In the genomic region with DNA sequence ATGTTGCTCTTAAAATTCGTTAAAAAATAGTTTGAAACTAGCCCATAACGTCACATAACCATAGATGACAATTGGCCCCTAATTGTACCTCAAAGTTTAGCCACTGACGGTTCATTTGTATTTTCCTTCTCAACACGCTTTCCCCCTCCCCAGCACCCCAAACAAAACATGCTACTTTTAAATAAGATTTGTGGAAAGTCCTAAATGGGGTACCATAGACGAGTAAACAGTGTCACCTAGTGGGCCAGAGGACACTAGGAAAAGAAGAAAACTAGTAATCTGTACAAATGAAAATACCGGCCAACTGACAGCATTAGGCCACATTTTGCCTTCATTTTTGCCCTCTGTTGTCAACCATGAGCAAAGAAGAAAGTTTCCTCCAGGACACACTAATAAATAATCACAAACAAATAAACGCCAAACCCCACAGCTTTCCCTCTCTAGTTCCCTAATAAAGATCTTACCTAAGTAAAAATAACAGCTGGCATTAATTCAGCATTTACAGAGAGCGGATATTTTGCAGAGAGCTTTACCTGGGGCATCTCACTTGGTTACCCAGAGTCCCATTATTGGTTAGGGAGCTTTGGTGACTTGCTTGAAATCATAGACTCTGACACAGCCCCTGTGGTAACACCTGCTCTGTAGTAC, we compare ENCODE assay signal across 8 cellular contexts.
DNase-seq lines count a peak whose midpoint lies in the region; ATAC-seq and TF ChIP-seq lines count a peak whose summit lies in the region.
"Had no signal": no experiment of that assay in that cellular context is flagged by ENCODE, and none has a peak within 500 bp of the region (broad histone marks: within the 10 kb centered on the region; RNA-seq: fewer than 3 reads in every experiment).

No MANE protein-coding gene starts in this region.

- no peak for DNase-seq in HCT116 (ENCODE audit: low read depth, low spot score)
- DNase-seq in NCI-H446 (lab: John Stamatoyannopoulos, UW): peak; percentile 29 to 67
- DNase-seq in dermis microvascular lymphatic vessel endothelial cell (ENCODE audit: low read depth in 2 of 2): peak; percentile 2 to 12
- no peak for DNase-seq in progenitor cell of endocrine pancreas (ENCODE audit: low spot score, unreplicated experiment)
- DNase-seq in activated CD8-positive, alpha-beta memory T cell treated with anti-CD3 and anti-CD28 coated beads, Interleukin-2, amount 50 U/mL, for 4 hours: no peak

- H3K9me2 ChIP-seq in HCT116 (ENCODE audit: insufficient read depth): no peaks in the 10 kb centered on the region

- no peak overlapping the region for H3K27ac Mint-ChIP-seq in progenitor cell of endocrine pancreas

- no peaks in the 10 kb centered on the region for H4K20me1 ChIP-seq in HCT116 (ENCODE audit: insufficient read depth)

- no peak overlapping the region for H3K9ac ChIP-seq in HCT116 (ENCODE audit: low read length)

- intact Hi-C loops in HCT116 (cut with micrococcal nuclease): loop anchor here (1.0 to 10.0 kb wide), 8 partner anchors 126 to 1411 kb away; no protein-coding TSS in a partner anchor

- RAD21 ChIA-PET in HCT116 (lab: Charles Lee; ENCODE audit: low non-redundant PET in 1 of 2, low total read pairs in 2 of 2, uncharacterized antibody in 2 of 2, unreplicated experiment in 2 of 2): interaction anchor here in 1 of 2 experiments (1.3 kb wide), 1 partner anchor 916 kb away, joined by 3 read pairs; no protein-coding TSS in a partner anchor

- BruUV-seq in HCT116 (replicated peaks; lab: Mats Ljungman, UMichigan): no TSS peak

- H3K4me3 ChIP-seq in HCT116 (replicated peaks in 1 of 2; ENCODE audit: low read depth in 1 of 2, low read length in 2 of 2): no peak overlapping the region
- H3K4me3 ChIP-seq: SJSA1 had no signal

- POLR2A ChIA-PET in HCT116 (lab: Charles Lee): interaction anchor here (1.1 kb wide), 1 partner anchor 11 kb away, joined by 3 read pairs; no protein-coding TSS in a partner anchor

- peaks cover 12% of the 10 kb centered on the region for H3K27me3 Mint-ChIP-seq in progenitor cell of endocrine pancreas

- H3K4me1 ChIP-seq in HCT116 (ENCODE audit: control insufficient read depth in 1 of 2, insufficient read depth in 2 of 2, low read length in 2 of 2): peaks cover 5 to 14% of the 10 kb centered on the region in 2 experiments

- TF ChIP-seq CTCF in HCT116 (IDR thresholded peaks at IDR 0.05 in 2 of 3, conservative IDR thresholded peaks at IDR 0.05 in 1 of 3; ENCODE audit: borderline replicate concordance in 1 of 3, insufficient read depth in 1 of 3, low read depth in 2 of 3, low read length in 2 of 3) (peak; percentile 71 to 84 (median 77)), progenitor cell of endocrine pancreas (IDR thresholded peaks at IDR 0.05; ENCODE audit: unreplicated experiment) (peak; percentile 80)

- H3K36me3 ChIP-seq in HCT116 (ENCODE audit: control insufficient read depth in 1 of 2, insufficient read depth in 2 of 2, low read length in 2 of 2): no peaks in the 10 kb centered on the region
- H3K36me3 ChIP-seq: SJSA1 had no signal

- TF ChIP-seq RAD21 in HCT116 (IDR thresholded peaks at IDR 0.05; ENCODE audit: low read depth): peak; percentile 95

- peaks cover 5% of the 10 kb centered on the region for H3K4me1 Mint-ChIP-seq in progenitor cell of endocrine pancreas (ENCODE audit: low read depth)

- H3K9me3 Mint-ChIP-seq in progenitor cell of endocrine pancreas (ENCODE audit: low read depth): no peaks in the 10 kb centered on the region

- H3K79me2 ChIP-seq in HCT116 (ENCODE audit: insufficient read depth, low read length): no peaks in the 10 kb centered on the region

- ATAC-seq in HCT116: peak; percentile 74
- no peak for ATAC-seq in GM21515 (IDR thresholded peaks at IDR 0.05; ENCODE audit: unreplicated experiment)
- no peak for ATAC-seq in HG02678 (IDR thresholded peaks at IDR 0.05; ENCODE audit: unreplicated experiment)

- no peaks in the 10 kb centered on the region for H3K27me3 ChIP-seq in HCT116 (ENCODE audit: insufficient read depth, low read length)
- H3K27me3 ChIP-seq: SJSA1 had no signal

- no peaks in the 10 kb centered on the region for H3K36me3 Mint-ChIP-seq in progenitor cell of endocrine pancreas (ENCODE audit: insufficient read depth)

- no peak overlapping the region for H3K4me3 Mint-ChIP-seq in progenitor cell of endocrine pancreas (ENCODE audit: low read depth)

- TF ChIP-seq POLR2A in HCT116 (IDR thresholded peaks at IDR 0.05; ENCODE audit: borderline replicate concordance, extremely low read depth, insufficient read depth, insufficient read length): no peak

- peak overlapping the region; percentile 45 for H3K4me2 ChIP-seq in HCT116 (ENCODE audit: low read length)

- H2AFZ ChIP-seq in HCT116 (ENCODE audit: low read depth, low read length, poor library complexity, severe bottlenecking): peak overlapping the region; percentile 81

- no peak overlapping the region for H3K27ac ChIP-seq in HCT116 (ENCODE audit: low read depth, low read length)
- H3K27ac ChIP-seq: SJSA1 had no signal

- CTCF ChIA-PET in HCT116 (lab: Charles Lee): interaction anchor here (0.8 to 1.1 kb wide), 2 partner anchors 66 to 670 kb away, joined by 3 read pairs; no protein-coding TSS in a partner anchor

- no peaks in the 10 kb centered on the region for H3K9me3 ChIP-seq in HCT116 (ENCODE audit: control insufficient read depth in 1 of 2, insufficient read depth in 1 of 2, low read depth in 1 of 2, low read length in 2 of 2)
- H3K9me3 ChIP-seq: SJSA1 had no signal

TF ChIP-seq in HCT116, 20 proteins besides CTCF, POLR2A, EP300 and RAD21:
- TF ChIP-seq EGR1 (IDR thresholded peaks at IDR 0.05; ENCODE audit: low read depth): no peak
- TF ChIP-seq, protein P1, sequence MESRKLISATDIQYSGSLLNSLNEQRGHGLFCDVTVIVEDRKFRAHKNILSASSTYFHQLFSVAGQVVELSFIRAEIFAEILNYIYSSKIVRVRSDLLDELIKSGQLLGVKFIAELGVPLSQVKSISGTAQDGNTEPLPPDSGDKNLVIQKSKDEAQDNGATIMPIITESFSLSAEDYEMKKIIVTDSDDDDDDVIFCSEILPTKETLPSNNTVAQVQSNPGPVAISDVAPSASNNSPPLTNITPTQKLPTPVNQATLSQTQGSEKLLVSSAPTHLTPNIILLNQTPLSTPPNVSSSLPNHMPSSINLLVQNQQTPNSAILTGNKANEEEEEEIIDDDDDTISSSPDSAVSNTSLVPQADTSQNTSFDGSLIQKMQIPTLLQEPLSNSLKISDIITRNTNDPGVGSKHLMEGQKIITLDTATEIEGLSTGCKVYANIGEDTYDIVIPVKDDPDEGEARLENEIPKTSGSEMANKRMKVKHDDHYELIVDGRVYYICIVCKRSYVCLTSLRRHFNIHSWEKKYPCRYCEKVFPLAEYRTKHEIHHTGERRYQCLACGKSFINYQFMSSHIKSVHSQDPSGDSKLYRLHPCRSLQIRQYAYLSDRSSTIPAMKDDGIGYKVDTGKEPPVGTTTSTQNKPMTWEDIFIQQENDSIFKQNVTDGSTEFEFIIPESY (IDR thresholded peaks at IDR 0.05; ENCODE audit: extremely low read depth, insufficient replicate concordance, low read length): no peak
- TF ChIP-seq TCF7L2 (IDR thresholded peaks at IDR 0.05; ENCODE audit: borderline replicate concordance, extremely low read depth, insufficient read depth, insufficient read length): no peak
- no peak for TF ChIP-seq ELF1 (IDR thresholded peaks at IDR 0.05; ENCODE audit: borderline replicate concordance, low read depth)
- no peak for TF ChIP-seq ZFX (IDR thresholded peaks at IDR 0.05)
- TF ChIP-seq JUND (IDR thresholded peaks at IDR 0.05): no peak
- no peak for TF ChIP-seq FOSL1 (IDR thresholded peaks at IDR 0.05; ENCODE audit: low read depth)
- TF ChIP-seq, protein P2, sequence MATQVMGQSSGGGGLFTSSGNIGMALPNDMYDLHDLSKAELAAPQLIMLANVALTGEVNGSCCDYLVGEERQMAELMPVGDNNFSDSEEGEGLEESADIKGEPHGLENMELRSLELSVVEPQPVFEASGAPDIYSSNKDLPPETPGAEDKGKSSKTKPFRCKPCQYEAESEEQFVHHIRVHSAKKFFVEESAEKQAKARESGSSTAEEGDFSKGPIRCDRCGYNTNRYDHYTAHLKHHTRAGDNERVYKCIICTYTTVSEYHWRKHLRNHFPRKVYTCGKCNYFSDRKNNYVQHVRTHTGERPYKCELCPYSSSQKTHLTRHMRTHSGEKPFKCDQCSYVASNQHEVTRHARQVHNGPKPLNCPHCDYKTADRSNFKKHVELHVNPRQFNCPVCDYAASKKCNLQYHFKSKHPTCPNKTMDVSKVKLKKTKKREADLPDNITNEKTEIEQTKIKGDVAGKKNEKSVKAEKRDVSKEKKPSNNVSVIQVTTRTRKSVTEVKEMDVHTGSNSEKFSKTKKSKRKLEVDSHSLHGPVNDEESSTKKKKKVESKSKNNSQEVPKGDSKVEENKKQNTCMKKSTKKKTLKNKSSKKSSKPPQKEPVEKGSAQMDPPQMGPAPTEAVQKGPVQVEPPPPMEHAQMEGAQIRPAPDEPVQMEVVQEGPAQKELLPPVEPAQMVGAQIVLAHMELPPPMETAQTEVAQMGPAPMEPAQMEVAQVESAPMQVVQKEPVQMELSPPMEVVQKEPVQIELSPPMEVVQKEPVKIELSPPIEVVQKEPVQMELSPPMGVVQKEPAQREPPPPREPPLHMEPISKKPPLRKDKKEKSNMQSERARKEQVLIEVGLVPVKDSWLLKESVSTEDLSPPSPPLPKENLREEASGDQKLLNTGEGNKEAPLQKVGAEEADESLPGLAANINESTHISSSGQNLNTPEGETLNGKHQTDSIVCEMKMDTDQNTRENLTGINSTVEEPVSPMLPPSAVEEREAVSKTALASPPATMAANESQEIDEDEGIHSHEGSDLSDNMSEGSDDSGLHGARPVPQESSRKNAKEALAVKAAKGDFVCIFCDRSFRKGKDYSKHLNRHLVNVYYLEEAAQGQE (IDR thresholded peaks at IDR 0.05; ENCODE audit: low read depth): no peak
- TF ChIP-seq YY1 (IDR thresholded peaks at IDR 0.05; ENCODE audit: extremely low read depth, insufficient replicate concordance, low read depth, low read length): no peak
- no peak for TF ChIP-seq EZH2phosphoT487 (IDR thresholded peaks at IDR 0.05; ENCODE audit: borderline replicate concordance)
- no peak for TF ChIP-seq CBX3 (IDR thresholded peaks at IDR 0.05; ENCODE audit: low read depth)
- no peak for TF ChIP-seq SRF (IDR thresholded peaks at IDR 0.05; ENCODE audit: low read depth)
- TF ChIP-seq SIN3A (IDR thresholded peaks at IDR 0.05; ENCODE audit: low read depth): no peak
- TF ChIP-seq, protein P3, sequence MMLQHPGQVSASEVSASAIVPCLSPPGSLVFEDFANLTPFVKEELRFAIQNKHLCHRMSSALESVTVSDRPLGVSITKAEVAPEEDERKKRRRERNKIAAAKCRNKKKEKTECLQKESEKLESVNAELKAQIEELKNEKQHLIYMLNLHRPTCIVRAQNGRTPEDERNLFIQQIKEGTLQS (IDR thresholded peaks at IDR 0.05): no peak
- TF ChIP-seq CEBPB (IDR thresholded peaks at IDR 0.05; ENCODE audit: low read depth): no peak
- no peak for TF ChIP-seq SP1 (IDR thresholded peaks at IDR 0.05; ENCODE audit: low read depth)

Comparison
In these comparisons a context has a peak if more than half of its experiments do, and no peak if none do; other contexts are left out.
1. DNase-seq: peak in NCI-H446 (2 of 2) and dermis microvascular lymphatic vessel endothelial cell (2 of 2); none in HCT116 (single experiment), progenitor cell of endocrine pancreas (single experiment) and activated CD8-positive, alpha-beta memory T cell treated with anti-CD3 and anti-CD28 coated beads, Interleukin-2, amount 50 U/mL, for 4 hours (single experiment).